In genomic region chr15:100642217-100642949, GRCh38 we compare ENCODE assay signal across 23 cellular contexts.
"Had no signal": no experiment of that assay in that cellular context is flagged by ENCODE, and none has a peak within 500 bp of the region (broad histone marks: within the 10 kb centered on the region; RNA-seq: fewer than 3 reads in every experiment).

No MANE protein-coding gene starts in this region.

- H3K4me3 Mint-ChIP-seq: activated CD8-positive, alpha-beta T cell treated with anti-CD3 and anti-CD28 coated beads, Interleukin-2, amount 10 ng/mL, durations not matched to agents 7 days and 5 days; activated naive CD8-positive, alpha-beta T cell treated with anti-CD3 and anti-CD28 coated beads, Interleukin-2, amount 50 U/mL, for 24 hours had no signal

- DNase-seq: activated CD4-positive, alpha-beta T cell treated with anti-CD3 and anti-CD28 coated beads for 4 hours; activated CD8-positive, alpha-beta memory T cell treated with anti-CD3 and anti-CD28 coated beads, Interleukin-2, amount 50 U/mL, for 48 hours; activated CD8-positive, alpha-beta T cell treated with anti-CD3 and anti-CD28 coated beads, Interleukin-2, amount 10 ng/mL, durations not matched to agents 7 days and 5 days; activated naive CD8-positive, alpha-beta T cell treated with anti-CD3 and anti-CD28 coated beads, Interleukin-2, amount 50 U/mL, for 24 hours; activated T-cell treated with anti-CD3 and anti-CD28 coated beads, Interleukin-2, amount 50 U/mL, for 1 hour; brain microvascular endothelial cell; KG1; NCI-H1092; NCI-H1417 treated with DMSO at 0.1 percent for 48 hours; NCI-H1694; NCI-H2029; NCI-H2107; NCI-H2171 treated with DMSO at 0.1 percent for 48 hours; NCI-H226; NCI-H526; NCI-H774; Right ventricle myocardium superior; SJCRH30; SW 1271 had no signal

- ATAC-seq: activated CD4-positive, CD25-positive, alpha-beta regulatory T cell treated with anti-CD3 and anti-CD28 coated beads, Interleukin-2, amount 50 U/mL, for 24 hours; activated CD8-positive, alpha-beta T cell treated with anti-CD3 and anti-CD28 coated beads, Interleukin-2, amount 10 ng/mL, durations not matched to agents 7 days and 5 days; activated naive CD4-positive, alpha-beta T cell treated with anti-CD3 and anti-CD28 coated beads, Interleukin-2, amount 50 U/mL, for 72 hours; activated naive CD8-positive, alpha-beta T cell treated with anti-CD3 and anti-CD28 coated beads, Interleukin-2, amount 50 U/mL, for 24 hours; SK-N-SH treated with all-trans-retinoic acid at 6 μM for 48 hours had no signal

- H3K4me3 ChIP-seq: cardiac muscle cell, SJCRH30 had no signal

- H3K27me3 Mint-ChIP-seq: activated naive CD8-positive, alpha-beta T cell treated with anti-CD3 and anti-CD28 coated beads, Interleukin-2, amount 50 U/mL, for 24 hours had no signal

- H3K9me3 Mint-ChIP-seq: activated naive CD4-positive, alpha-beta T cell treated with anti-CD3 and anti-CD28 coated beads, Interleukin-2, amount 50 U/mL, for 72 hours; activated naive CD8-positive, alpha-beta T cell treated with anti-CD3 and anti-CD28 coated beads, Interleukin-2, amount 50 U/mL, for 24 hours had no signal

- H3K36me3 ChIP-seq: brain microvascular endothelial cell, cardiac muscle cell had no signal

- H3K27ac ChIP-seq: brain microvascular endothelial cell, cardiac muscle cell, SJCRH30 had no signal

- H3K27ac Mint-ChIP-seq: activated CD8-positive, alpha-beta T cell treated with anti-CD3 and anti-CD28 coated beads, Interleukin-2, amount 10 ng/mL, durations not matched to agents 7 days and 5 days; activated naive CD4-positive, alpha-beta T cell treated with anti-CD3 and anti-CD28 coated beads, Interleukin-2, amount 50 U/mL, for 72 hours; activated naive CD8-positive, alpha-beta T cell treated with anti-CD3 and anti-CD28 coated beads, Interleukin-2, amount 50 U/mL, for 24 hours had no signal

- H3K9me3 ChIP-seq: SJCRH30 had no signal

- H3K4me1 ChIP-seq: SJCRH30 had no signal

- H3K27me3 ChIP-seq: brain microvascular endothelial cell, cardiac muscle cell, SJCRH30 had no signal
